16 cellular contexts compared by ENCODE assay signal in genomic region chr13:58238972-58239773, GRCh38.
A peak's percentile ranks its signal among the peaks of the same experiment; 100 is the strongest.
DNase-seq lines count a peak whose midpoint lies in the region; ATAC-seq and TF ChIP-seq lines count a peak whose summit lies in the region.
"Had no signal": no experiment of that assay in that cellular context is flagged by ENCODE, and none has a peak within 500 bp of the region (broad histone marks: within the 10 kb centered on the region; RNA-seq: fewer than 3 reads in every experiment).

No MANE protein-coding gene starts in this region.

- H3K14ac ChIP-seq in mesenchymal stem cell (ENCODE audit: low read length in 2 of 2): no peak overlapping the region

- H3K4me2 ChIP-seq in mesenchymal stem cell (ENCODE audit: low read length, poor library complexity, severe bottlenecking): no peak overlapping the region
- no peak overlapping the region for H3K4me2 ChIP-seq in PC-3 (ENCODE audit: low read length)
- H3K4me2 ChIP-seq: BLaER1 treated with 17β-estradiol and CSF1 and Interleukin-3, amounts not matched to agents 10 nM and 100 nM had no signal

- no peak overlapping the region for H3K9ac ChIP-seq in endodermal cell (ENCODE audit: extremely low read depth, low read length, poor library complexity, severe bottlenecking)
- no peak overlapping the region for H3K9ac ChIP-seq in mesenchymal stem cell (ENCODE audit: low read length)
- H3K9ac ChIP-seq in PC-3 (ENCODE audit: low read length): no peak overlapping the region
- H3K9ac ChIP-seq: BLaER1 treated with 17β-estradiol and CSF1 and Interleukin-3, amounts not matched to agents 10 nM and 100 nM had no signal

- H3K9me3 ChIP-seq in endodermal cell (ENCODE audit: control insufficient read depth, low read length) (no peaks in the 10 kb centered on the region), mesenchymal stem cell (ENCODE audit: control insufficient read depth, low read length) (peaks cover 21% of the 10 kb centered on the region), upper lobe of right lung (no peaks in the 10 kb centered on the region), PC-3 (ENCODE audit: low read length) (no peaks in the 10 kb centered on the region)
- H3K9me3 ChIP-seq: SJSA1 had no signal

- H3K79me2 ChIP-seq in PC-3 (ENCODE audit: low read length): no peaks in the 10 kb centered on the region

- H3K23ac ChIP-seq in mesenchymal stem cell (ENCODE audit: low read length in 2 of 2): no peak overlapping the region

- BruUV-seq in PC-3 (replicated peaks; lab: Mats Ljungman, UMichigan): no TSS peak

- no peak overlapping the region for H2BK12ac ChIP-seq in mesenchymal stem cell (ENCODE audit: low read length in 2 of 2)

- peaks cover 5% of the 10 kb centered on the region for H3K9me3 Mint-ChIP-seq in endodermal cell

- H3F3A ChIP-seq in PC-3 (ENCODE audit: low read length, unreplicated experiment): no peaks in the 10 kb centered on the region

- TF ChIP-seq CTCF in endodermal cell (conservative IDR thresholded peaks at IDR 0.05): no peak
- no peak for TF ChIP-seq CTCF in upper lobe of right lung (IDR thresholded peaks at IDR 0.05)
- TF ChIP-seq CTCF in PC-3 (conservative IDR thresholded peaks at IDR 0.05; ENCODE audit: low read depth, low read length): no peak

- H3K27me3 ChIP-seq in endodermal cell (ENCODE audit: control insufficient read depth, insufficient read depth, low read length, poor library complexity, severe bottlenecking) (no peaks in the 10 kb centered on the region), mesenchymal stem cell (ENCODE audit: control insufficient read depth in 1 of 2, insufficient read depth in 1 of 2, low read length in 2 of 2) (no peaks in the 10 kb centered on the region), upper lobe of right lung (no peaks in the 10 kb centered on the region), PC-3 (ENCODE audit: low read length) (no peaks in the 10 kb centered on the region)
- H3K27me3 ChIP-seq: BLaER1 treated with 17β-estradiol and CSF1 and Interleukin-3, amounts not matched to agents 10 nM and 100 nM; SJSA1 had no signal

- H3K18ac ChIP-seq in mesenchymal stem cell (ENCODE audit: low read depth in 1 of 2, low read length in 2 of 2): no peak overlapping the region

- no peaks in the 10 kb centered on the region for H3K4me1 ChIP-seq in endodermal cell (ENCODE audit: control insufficient read depth, insufficient read depth, low read length)
- no peaks in the 10 kb centered on the region for H3K4me1 ChIP-seq in mesenchymal stem cell (ENCODE audit: control insufficient read depth, insufficient read depth, low read depth, low read length)
- H3K4me1 ChIP-seq in upper lobe of right lung: no peaks in the 10 kb centered on the region
- no peaks in the 10 kb centered on the region for H3K4me1 ChIP-seq in PC-3 (ENCODE audit: insufficient read depth, low read length)
- H3K4me1 ChIP-seq: BLaER1 treated with 17β-estradiol and CSF1 and Interleukin-3, amounts not matched to agents 10 nM and 100 nM; SJSA1 had no signal

- H3K36me3 Mint-ChIP-seq in endodermal cell (ENCODE audit: low read depth): no peaks in the 10 kb centered on the region
- H3K36me3 Mint-ChIP-seq: CD8-positive, alpha-beta memory T cell had no signal

- no peak overlapping the region for H4K8ac ChIP-seq in mesenchymal stem cell (ENCODE audit: low read length)

- CTCF ChIA-PET in PC-3 (lab: Charles Lee): no interaction called here

- no peaks in the 10 kb centered on the region for H4K20me1 ChIP-seq in PC-3 (ENCODE audit: low read length)
- H4K20me1 ChIP-seq: BLaER1 treated with 17β-estradiol and CSF1 and Interleukin-3, amounts not matched to agents 10 nM and 100 nM had no signal

- no peak overlapping the region for H3K4me3 Mint-ChIP-seq in endodermal cell
- H3K4me3 Mint-ChIP-seq: CD8-positive, alpha-beta memory T cell had no signal

- H2BK120ac ChIP-seq in mesenchymal stem cell (ENCODE audit: low read depth, low read length): no peak overlapping the region

- H3K9me2 ChIP-seq in PC-3 (replicated peaks; ENCODE audit: low read length): no peaks in the 10 kb centered on the region

- H2BK15ac ChIP-seq in mesenchymal stem cell (ENCODE audit: low read depth, poor library complexity, severe bottlenecking): no peak overlapping the region

- H2AK5ac ChIP-seq in mesenchymal stem cell (ENCODE audit: low read length, severe bottlenecking): no peak overlapping the region

- peak overlapping the region; percentile 34 for H4K91ac ChIP-seq in mesenchymal stem cell (ENCODE audit: low read length)

- no peak overlapping the region for H3K4ac ChIP-seq in mesenchymal stem cell (ENCODE audit: low read depth in 1 of 2, low read length in 2 of 2)

- H3K4me1 Mint-ChIP-seq in endodermal cell: no peaks in the 10 kb centered on the region
- H3K4me1 Mint-ChIP-seq: CD8-positive, alpha-beta memory T cell had no signal

- peak; percentile 10 for ATAC-seq in upper lobe of right lung
- no peak for ATAC-seq in PC-3
- ATAC-seq in HG02798 (IDR thresholded peaks at IDR 0.05; ENCODE audit: poor library complexity, unreplicated experiment): no peak

- H3K4me3 ChIP-seq in endodermal cell (ENCODE audit: low read length) (no peak overlapping the region), mesenchymal stem cell (ENCODE audit: insufficient read depth in 1 of 2, low read depth in 1 of 2, low read length in 2 of 2) (no peak overlapping the region), upper lobe of right lung (no peak overlapping the region), PC-3 (ENCODE audit: low read length) (no peak overlapping the region)
- H3K4me3 ChIP-seq: BLaER1 treated with 17β-estradiol and CSF1 and Interleukin-3, amounts not matched to agents 10 nM and 100 nM; SJSA1 had no signal

- peak; percentile 45 for DNase-seq in NCI-H2171 treated with DMSO at 0.1 percent for 48 hours (lab: John Stamatoyannopoulos, UW)
- DNase-seq in NCI-H2171 (lab: John Stamatoyannopoulos, UW): no peak
- DNase-seq in endodermal cell: peak; percentile 46
- no peak for DNase-seq in mesenchymal stem cell
- no peak for DNase-seq in upper lobe of right lung
- DNase-seq in effector CD8-positive, alpha-beta T cell (lab: John Stamatoyannopoulos, UW): no peak
- DNase-seq in PC-3: no peak
- DNase-seq: CD8-positive, alpha-beta memory T cell; GDM1; Kasumi-1; NCI-H1694; NCI-H748 treated with DMSO at 0.1 percent for 48 hours had no signal

- H3K27ac ChIP-seq in endodermal cell (ENCODE audit: low read depth, low read length) (no peak overlapping the region), mesenchymal stem cell (ENCODE audit: low read length, poor library complexity, severe bottlenecking) (no peak overlapping the region), upper lobe of right lung (no peak overlapping the region), PC-3 (ENCODE audit: low read length) (no peak overlapping the region)
- H3K27ac ChIP-seq: 22Rv1; BLaER1 treated with 17β-estradiol and CSF1 and Interleukin-3, amounts not matched to agents 10 nM and 100 nM; SJSA1 had no signal

- H2BK5ac ChIP-seq in mesenchymal stem cell (ENCODE audit: low read depth, low read length, poor library complexity, severe bottlenecking): no peak overlapping the region

- no peak overlapping the region for H3K27ac Mint-ChIP-seq in endodermal cell
- H3K27ac Mint-ChIP-seq: CD8-positive, alpha-beta memory T cell had no signal

- no peaks in the 10 kb centered on the region for H3K27me3 Mint-ChIP-seq in endodermal cell (ENCODE audit: insufficient read depth)
- H3K27me3 Mint-ChIP-seq: CD8-positive, alpha-beta memory T cell had no signal

- H3K79me1 ChIP-seq in mesenchymal stem cell (replicated peaks; ENCODE audit: low read length, poor library complexity, severe bottlenecking): no peaks in the 10 kb centered on the region

- 92 to 100% methylated on average over 5 to 10 of the region's 10 CpGs for WGBS in endodermal cell (ENCODE audit: insufficient coverage in 1 of 2, insufficient read length in 1 of 2), 2 experiments
- WGBS in mesenchymal stem cell: 90% methylated on average over 10 of the region's 10 CpGs

- H2AFZ ChIP-seq in mesenchymal stem cell (ENCODE audit: low read depth, low read length) (no peak overlapping the region), PC-3 (ENCODE audit: low read length) (no peak overlapping the region)

- intact Hi-C loops in upper lobe of right lung (cut with DNase I) (no loop called here), PC-3 (cut with micrococcal nuclease) (no loop called here)

- H3K36me3 ChIP-seq in endodermal cell (ENCODE audit: control insufficient read depth, insufficient read depth, low read length) (no peaks in the 10 kb centered on the region), mesenchymal stem cell (ENCODE audit: control insufficient read depth in 1 of 2, insufficient read depth in 2 of 2, low read depth in 1 of 2, low read length in 2 of 2) (no peaks in the 10 kb centered on the region), upper lobe of right lung (no peaks in the 10 kb centered on the region), PC-3 (ENCODE audit: low read depth, low read length) (no peaks in the 10 kb centered on the region)
- H3K36me3 ChIP-seq: BLaER1 treated with 17β-estradiol and CSF1 and Interleukin-3, amounts not matched to agents 10 nM and 100 nM; SJSA1 had no signal

- POLR2A ChIA-PET in PC-3 (lab: Charles Lee; ENCODE audit: unreplicated experiment): no interaction called here

Comparison
In these comparisons a context has a peak if more than half of its experiments do, and no peak if none do; other contexts are left out.
1. DNase-seq: peak in NCI-H2171 treated with DMSO at 0.1 percent for 48 hours (single experiment) and endodermal cell (single experiment); none in NCI-H2171 (single experiment), mesenchymal stem cell (single experiment), upper lobe of right lung (single experiment), effector CD8-positive, alpha-beta T cell (single experiment) and PC-3 (single experiment).